In the genomic region with DNA sequence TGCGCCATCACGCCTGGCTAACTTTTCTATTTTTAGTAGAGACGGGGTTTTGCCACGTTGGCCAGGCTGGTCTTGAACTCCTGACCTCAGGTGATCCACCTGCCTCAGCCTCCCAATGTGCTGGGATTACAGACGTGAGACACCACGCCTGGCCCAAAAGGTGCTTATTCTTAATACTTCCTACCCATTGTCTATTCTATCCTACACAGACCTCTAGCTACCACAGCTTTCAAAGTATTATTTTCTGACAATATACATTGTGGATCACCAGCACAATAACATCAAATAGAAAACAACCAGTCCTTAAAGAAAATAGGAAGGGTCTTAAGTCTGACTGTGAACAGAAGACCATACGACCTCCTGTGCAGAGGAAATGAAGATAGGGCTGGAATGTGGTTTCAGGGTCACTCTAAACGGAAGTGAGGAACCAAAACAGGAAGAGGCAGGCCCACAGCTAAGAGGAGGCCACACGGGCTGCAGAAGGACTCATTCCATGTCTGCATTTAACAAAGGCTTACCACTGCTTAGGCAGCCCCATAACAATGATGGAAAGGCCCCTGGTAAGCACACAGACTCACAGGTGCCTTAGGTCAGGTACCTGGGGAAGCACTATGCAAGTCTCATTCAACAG, we compare ENCODE assay signal across 9 cellular contexts.
DNase-seq lines count a peak whose midpoint lies in the region; ATAC-seq and TF ChIP-seq lines count a peak whose summit lies in the region.
"Had no signal": no experiment of that assay in that cellular context is flagged by ENCODE, and none has a peak within 500 bp of the region (broad histone marks: within the 10 kb centered on the region; RNA-seq: fewer than 3 reads in every experiment).

No MANE protein-coding gene starts in this region.

- H3K4me3 ChIP-seq in breast epithelium (no peak overlapping the region), psoas muscle (no peak overlapping the region)

- WGBS in psoas muscle, 3 donors, result 74 to 78% (median 75%) methylated on average over 9 of the region's 9 CpGs

- H3K4me1 ChIP-seq in breast epithelium (no peaks in the 10 kb centered on the region), psoas muscle (no peaks in the 10 kb centered on the region)

- H3K27ac ChIP-seq in breast epithelium, result no peak overlapping the region
- H3K27ac ChIP-seq in psoas muscle, result no peak overlapping the region

- H3K9me3 ChIP-seq in breast epithelium (no peaks in the 10 kb centered on the region), psoas muscle (no peaks in the 10 kb centered on the region)

- H3K27me3 Mint-ChIP-seq in activated CD8-positive, alpha-beta T cell treated with anti-CD3 and anti-CD28 coated beads, Interleukin-2, amount 10 ng/mL, durations not matched to agents 7 days and 5 days (ENCODE audit: low read depth), result no peaks in the 10 kb centered on the region
- H3K27me3 Mint-ChIP-seq in naive B cell (no peaks in the 10 kb centered on the region), mesothelial cell of epicardium (ENCODE audit: low read depth) (no peaks in the 10 kb centered on the region)

- intact Hi-C loops in breast epithelium (cut with DNase I; ENCODE audit: low total_unique reads), result no loop called here
- intact Hi-C loops in psoas muscle (cut with DNase I), result no loop called here

- peaks cover 36% of the 10 kb centered on the region for H3K4me1 Mint-ChIP-seq in activated CD8-positive, alpha-beta T cell treated with anti-CD3 and anti-CD28 coated beads, Interleukin-2, amount 10 ng/mL, durations not matched to agents 7 days and 5 days (ENCODE audit: low read depth)
- H3K4me1 Mint-ChIP-seq in naive B cell, result peaks cover 40 to 67% (median 48%) of the 10 kb centered on the region in 3 donors
- peaks cover 14% of the 10 kb centered on the region for H3K4me1 Mint-ChIP-seq in mesothelial cell of epicardium

- ATAC-seq in GM18870 (IDR thresholded peaks at IDR 0.05; ENCODE audit: unreplicated experiment) (peak; percentile 45), HG03442 (IDR thresholded peaks at IDR 0.05; ENCODE audit: unreplicated experiment) (peak; percentile 59), naive B cell (ENCODE audit: low read depth in 2 of 2) (peak; percentile 67 to 84), psoas muscle (no peak)
- peak; percentile 86 for ATAC-seq in activated CD8-positive, alpha-beta T cell treated with anti-CD3 and anti-CD28 coated beads, Interleukin-2, amount 10 ng/mL, durations not matched to agents 7 days and 5 days

- TF ChIP-seq CTCF in breast epithelium (IDR thresholded peaks at IDR 0.05) (no peak), mesothelial cell of epicardium (IDR thresholded peaks at IDR 0.05; ENCODE audit: unreplicated experiment) (no peak), psoas muscle (IDR thresholded peaks at IDR 0.05) (no peak)

- TF ChIP-seq POLR2A in breast epithelium (IDR thresholded peaks at IDR 0.05), result no peak

- H3K36me3 Mint-ChIP-seq in activated CD8-positive, alpha-beta T cell treated with anti-CD3 and anti-CD28 coated beads, Interleukin-2, amount 10 ng/mL, durations not matched to agents 7 days and 5 days (ENCODE audit: low read depth), result peaks cover 12% of the 10 kb centered on the region
- H3K36me3 Mint-ChIP-seq in naive B cell (peaks cover 0 to 8% of the 10 kb centered on the region in 2 donors), mesothelial cell of epicardium (peaks cover 11% of the 10 kb centered on the region)

- DNase-seq in activated CD8-positive, alpha-beta T cell treated with anti-CD3 and anti-CD28 coated beads, Interleukin-2, amount 10 ng/mL, durations not matched to agents 7 days and 5 days, result peak; percentile 57
- DNase-seq in naive B cell (peak; percentile 9), breast epithelium (ENCODE audit: low spot score in 2 of 2) (no peak), NCI-H2196 treated with DMSO at 0.1 percent for 48 hours (lab: John Stamatoyannopoulos, UW; ENCODE audit: unreplicated experiment) (no peak), mesothelial cell of epicardium (ENCODE audit: low spot score in 2 of 2, unreplicated experiment in 2 of 2) (no peak), psoas muscle (no peak)
- DNase-seq: IMR-90 had no signal

- H3K36me3 ChIP-seq in breast epithelium (no peaks in the 10 kb centered on the region), psoas muscle (ENCODE audit: insufficient read depth in 1 of 2, low read depth in 1 of 2) (no peaks in the 10 kb centered on the region)

- POLR2A ChIA-PET in activated CD8-positive, alpha-beta T cell treated with anti-CD3 and anti-CD28 coated beads, Interleukin-2, amount 10 ng/mL, durations not matched to agents 7 days and 5 days (lab: Charles Lee), result interaction anchor here (1.0 kb wide), 1 partner anchor 11 kb away, joined by 3 read pairs; no protein-coding TSS in a partner anchor

- no peaks in the 10 kb centered on the region for H3K9me3 Mint-ChIP-seq in activated CD8-positive, alpha-beta T cell treated with anti-CD3 and anti-CD28 coated beads, Interleukin-2, amount 10 ng/mL, durations not matched to agents 7 days and 5 days (ENCODE audit: insufficient read depth)
- H3K9me3 Mint-ChIP-seq in naive B cell (peaks cover 0 to 2% (median 0%) of the 10 kb centered on the region in 7 donors), mesothelial cell of epicardium (peaks cover 10% of the 10 kb centered on the region)

- CTCF ChIA-PET in activated CD8-positive, alpha-beta T cell treated with anti-CD3 and anti-CD28 coated beads, Interleukin-2, amount 10 ng/mL, durations not matched to agents 7 days and 5 days (lab: Charles Lee), result interaction anchor here (0.5 to 1.0 kb wide), 2 partner anchors 23 to 115 kb away, joined by 3 read pairs; a partner anchor contains a TSS

- H3K27ac Mint-ChIP-seq in activated CD8-positive, alpha-beta T cell treated with anti-CD3 and anti-CD28 coated beads, Interleukin-2, amount 10 ng/mL, durations not matched to agents 7 days and 5 days, result peak overlapping the region; percentile 82
- peak overlapping the region in 5 of 6 donors; percentile 4 to 72 (median 63) for H3K27ac Mint-ChIP-seq in naive B cell
- H3K27ac Mint-ChIP-seq in mesothelial cell of epicardium, result no peak overlapping the region

- peak overlapping the region; percentile 57 for H3K4me3 Mint-ChIP-seq in activated CD8-positive, alpha-beta T cell treated with anti-CD3 and anti-CD28 coated beads, Interleukin-2, amount 10 ng/mL, durations not matched to agents 7 days and 5 days
- H3K4me3 Mint-ChIP-seq in naive B cell (peak overlapping the region in 7 of 8 donors; percentile 37 to 75 (median 55)), mesothelial cell of epicardium (no peak overlapping the region)

- H3K27me3 ChIP-seq in breast epithelium (no peaks in the 10 kb centered on the region), psoas muscle (ENCODE audit: insufficient read depth in 3 of 3, low read length in 2 of 3) (no peaks in the 10 kb centered on the region)

Comparison
In these comparisons a context has a peak if more than half of its experiments do, and no peak if none do; other contexts are left out.
1. ATAC-seq: peak in GM18870 (single experiment), HG03442 (single experiment), activated CD8-positive, alpha-beta T cell treated with anti-CD3 and anti-CD28 coated beads, Interleukin-2, amount 10 ng/mL, durations not matched to agents 7 days and 5 days (single experiment) and naive B cell (2 of 2); none in psoas muscle (0 of 4).
2. DNase-seq: peak in activated CD8-positive, alpha-beta T cell treated with anti-CD3 and anti-CD28 coated beads, Interleukin-2, amount 10 ng/mL, durations not matched to agents 7 days and 5 days (single experiment) and naive B cell (single experiment); none in breast epithelium (0 of 2), NCI-H2196 treated with DMSO at 0.1 percent for 48 hours (single experiment), mesothelial cell of epicardium (0 of 2) and psoas muscle (0 of 2).